ENCODE assay signal across 1 cellular context in the genomic region with DNA sequence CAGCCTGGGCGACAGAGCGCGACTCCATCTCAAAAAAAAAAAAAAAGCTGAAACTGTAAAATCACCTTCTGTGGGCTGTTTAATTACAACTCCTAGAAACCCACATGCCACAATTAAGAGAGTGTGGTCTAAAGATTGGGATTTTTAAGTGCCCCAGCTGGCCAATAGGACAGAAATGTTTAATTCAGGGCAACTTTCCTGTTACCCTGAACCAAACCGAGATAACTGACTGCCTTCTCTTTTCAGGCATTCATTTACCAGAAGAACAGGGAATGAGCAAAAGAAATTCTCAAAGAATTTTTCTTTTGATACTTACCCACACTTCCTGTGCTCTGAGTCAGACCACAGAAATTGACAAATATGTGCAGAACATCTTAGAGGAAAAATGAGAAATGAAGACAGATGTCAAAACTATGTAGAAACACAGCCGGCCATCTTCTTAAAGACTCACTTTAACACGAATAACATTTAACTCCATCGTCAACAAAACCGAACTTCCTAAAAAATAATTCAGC.
TF ChIP-seq lines count a peak whose summit lies in the region.

No MANE protein-coding gene starts in this region.

TF ChIP-seq in SK-N-SH treated with all-trans-retinoic acid at 6 μM for 48 hours, 23 proteins besides CTCF, POLR2A, EP300 and RAD21 (continued from another document):
- no peak for TF ChIP-seq ZC3H10 (CRISPR knock-in tag; IDR thresholded peaks at IDR 0.05)
TF ChIP-seq in SK-N-SH treated with all-trans-retinoic acid at 6 μM for 48 hours: peak in this region for 0.
